ENCODE assay signal across 29 cellular contexts in the genomic region with DNA sequence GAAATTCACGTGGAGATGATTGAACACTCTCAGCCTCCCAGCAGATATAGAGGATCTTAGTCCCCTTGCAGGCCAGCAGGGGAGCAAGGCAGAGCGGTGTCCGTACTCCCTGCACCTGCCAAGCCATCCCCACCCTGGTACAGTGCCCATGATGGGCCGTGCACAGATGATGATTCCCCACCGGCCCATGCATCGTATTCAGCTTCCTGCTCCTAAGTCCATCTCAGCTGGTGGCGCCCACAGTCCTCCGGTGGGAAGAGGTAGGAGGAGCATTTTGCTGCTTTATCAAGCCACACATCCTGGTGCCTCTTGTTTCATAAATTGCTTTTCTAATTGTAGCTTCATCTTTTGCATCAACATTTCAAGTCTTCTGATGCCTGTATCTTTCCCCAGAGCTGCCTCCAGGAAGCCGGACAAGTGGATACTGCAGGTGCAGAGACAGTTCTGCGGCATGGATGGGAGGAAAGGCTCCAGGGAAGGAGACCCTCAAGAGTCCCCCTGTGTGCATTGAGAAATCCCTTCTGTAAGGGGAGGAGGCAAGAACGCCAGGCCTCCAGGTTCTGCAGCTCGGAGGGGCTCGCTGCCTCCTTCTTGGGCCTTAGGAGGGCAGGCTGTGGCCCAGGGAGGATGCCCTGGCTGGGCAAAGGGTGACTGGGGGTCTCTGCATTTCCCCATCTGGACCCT. TPM values are rescaled to one million over a fixed set of nuclear protein-coding genes. Genes with fewer than 3 reads are reported as not detected.
A peak's percentile ranks its signal among the peaks of the same experiment; 100 is the strongest.
DNase-seq lines count a peak whose midpoint lies in the region; ATAC-seq, FAIRE-seq and TF ChIP-seq lines count a peak whose summit lies in the region.
"Had no signal": no experiment of that assay in that cellular context is flagged by ENCODE, and none has a peak within 500 bp of the region (broad histone marks: within the 10 kb centered on the region; RNA-seq: fewer than 3 reads in every experiment).

No MANE protein-coding gene starts in this region.

- no peak for ATAC-seq in activated CD8-positive, alpha-beta memory T cell treated with anti-CD3 and anti-CD28 coated beads, Interleukin-2, amount 10 ng/mL, durations not matched to agents 7 days and 5 days
- ATAC-seq in pancreas (no peak), HG02571 (IDR thresholded peaks at IDR 0.05; ENCODE audit: unreplicated experiment) (no peak)
- ATAC-seq: CD8-positive, alpha-beta T cell had no signal

- H3K9me3 ChIP-seq in pancreas, result no peaks in the 10 kb centered on the region
- H3K9me3 ChIP-seq: Caco-2, SJSA1 had no signal

- WGBS in pancreas, 2 donors, result 70 to 80% methylated on average over 13 of the region's 13 CpGs

- no peak overlapping the region for H3K27ac Mint-ChIP-seq in activated CD8-positive, alpha-beta memory T cell treated with anti-CD3 and anti-CD28 coated beads, Interleukin-2, amount 10 ng/mL, durations not matched to agents 7 days and 5 days
- H3K27ac Mint-ChIP-seq in CD14-positive monocyte, result peak overlapping the region in 1 of 7 donors; percentile 51
- H3K27ac Mint-ChIP-seq: CD8-positive, alpha-beta T cell had no signal

- H3K4me3 ChIP-seq in pancreas, result no peak overlapping the region
- H3K4me3 ChIP-seq: PC-9, SJSA1 had no signal

- CTCF ChIA-PET in activated CD8-positive, alpha-beta memory T cell treated with anti-CD3 and anti-CD28 coated beads, Interleukin-2, amount 10 ng/mL, durations not matched to agents 7 days and 5 days (lab: Charles Lee), result interaction anchor here (0.6 kb wide), 1 partner anchor 133 kb away, joined by 3 read pairs; no protein-coding TSS in a partner anchor

- intact Hi-C loops in CD14-positive monocyte (cut with micrococcal nuclease), result no loop called here
- intact Hi-C loops in posterior vena cava (cut with DNase I), result no loop called here
- intact Hi-C loops in pancreas (cut with DNase I), result no loop called here

- no peaks in the 10 kb centered on the region for H3K36me3 Mint-ChIP-seq in activated CD8-positive, alpha-beta memory T cell treated with anti-CD3 and anti-CD28 coated beads, Interleukin-2, amount 10 ng/mL, durations not matched to agents 7 days and 5 days
- peaks cover 2 to 6% of the 10 kb centered on the region in 2 donors for H3K36me3 Mint-ChIP-seq in CD14-positive monocyte
- H3K36me3 Mint-ChIP-seq: CD8-positive, alpha-beta T cell had no signal

- DNase-seq in activated CD8-positive, alpha-beta memory T cell treated with anti-CD3 and anti-CD28 coated beads, Interleukin-2, amount 10 ng/mL, durations not matched to agents 7 days and 5 days, result peak; percentile 25
- no peak for DNase-seq in activated CD8-positive, alpha-beta memory T cell treated with anti-CD3 and anti-CD28 coated beads, Interleukin-2, amount 50 U/mL, for 4 hours
- DNase-seq in CD14-positive monocyte (ENCODE audit: low spot score), result peak; percentile 32
- peak; percentile 41 for DNase-seq in posterior vena cava (ENCODE audit: low spot score)
- no peak for DNase-seq in pancreas
- no peak for DNase-seq in DMS 273 treated with DMSO at 0.1 percent for 48 hours (lab: John Stamatoyannopoulos, UW)
- DNase-seq: AML-193; Caco-2; CD8-positive, alpha-beta T cell; GF-D8; H9; Karpas-422; NCI-H1092 treated with DMSO at 0.1 percent for 48 hours; NCI-H1436; NCI-H187 treated with DMSO at 0.1 percent for 48 hours; NCI-H2107; NCI-H524; NCI-H748 treated with DMSO at 0.1 percent for 48 hours; NK-92 treated with Interleukin-12 subunit alpha and Interleukin-12 subunit beta, amount 100 ng/mL, for 24 hours; PC-9; Right ventricle myocardium superior had no signal

- H3K4me1 Mint-ChIP-seq in activated CD8-positive, alpha-beta memory T cell treated with anti-CD3 and anti-CD28 coated beads, Interleukin-2, amount 10 ng/mL, durations not matched to agents 7 days and 5 days, result no peaks in the 10 kb centered on the region
- H3K4me1 Mint-ChIP-seq in CD14-positive monocyte, result peaks cover 2% of the 10 kb centered on the region

- H3K4me3 Mint-ChIP-seq in activated CD8-positive, alpha-beta memory T cell treated with anti-CD3 and anti-CD28 coated beads, Interleukin-2, amount 10 ng/mL, durations not matched to agents 7 days and 5 days, result no peak overlapping the region
- H3K4me3 Mint-ChIP-seq in CD14-positive monocyte, result no peak overlapping the region
- H3K4me3 Mint-ChIP-seq: CD8-positive, alpha-beta T cell; H9 had no signal

- no peaks in the 10 kb centered on the region for H3K4me1 ChIP-seq in pancreas
- H3K4me1 ChIP-seq: Caco-2, SJSA1 had no signal

- H3K9me3 Mint-ChIP-seq in activated CD8-positive, alpha-beta memory T cell treated with anti-CD3 and anti-CD28 coated beads, Interleukin-2, amount 10 ng/mL, durations not matched to agents 7 days and 5 days (ENCODE audit: low read depth), result peaks cover 12% of the 10 kb centered on the region
- peaks cover 0 to 4% (median 2%) of the 10 kb centered on the region in 7 donors for H3K9me3 Mint-ChIP-seq in CD14-positive monocyte
- H3K9me3 Mint-ChIP-seq: CD8-positive, alpha-beta T cell had no signal

- H3K27me3 Mint-ChIP-seq in activated CD8-positive, alpha-beta memory T cell treated with anti-CD3 and anti-CD28 coated beads, Interleukin-2, amount 10 ng/mL, durations not matched to agents 7 days and 5 days, result no peaks in the 10 kb centered on the region
- H3K27me3 Mint-ChIP-seq in CD14-positive monocyte (ENCODE audit: low read depth in 3 of 3), result peaks cover 2 to 14% (median 4%) of the 10 kb centered on the region in 3 donors

- no peaks in the 10 kb centered on the region for H3K27me3 ChIP-seq in pancreas
- H3K27me3 ChIP-seq: SJSA1 had no signal

- TF ChIP-seq CTCF in CD14-positive monocyte (IDR thresholded peaks at IDR 0.05), result no peak
- no peak for TF ChIP-seq CTCF in pancreas (IDR thresholded peaks at IDR 0.05)

- FAIRE-seq in pancreas (lab: Jason Lieb, UNC), result no peak
- FAIRE-seq: GM12892, GM19239, HepG2 had no signal

- H3K27ac ChIP-seq in cingulate gyrus (ENCODE audit: low read depth, low read length) (peak overlapping the region; percentile 10), pancreas (no peak overlapping the region)
- H3K27ac ChIP-seq: PC-9, SJSA1 had no signal

- no peaks in the 10 kb centered on the region for H3K36me3 ChIP-seq in pancreas
- H3K36me3 ChIP-seq: SJSA1 had no signal

RNA-seq across cellular contexts. Expression of a gene that starts 55.3 kb away (rescaled TPM):
- total RNA-seq in activated CD8-positive, alpha-beta memory T cell treated with anti-CD3 and anti-CD28 coated beads, Interleukin-2, amount 10 ng/mL, durations not matched to agents 7 days and 5 days, result under 1 TPM; 0.12 to 0.59 TPM
- polyA plus RNA-seq in CD14-positive monocyte (not detected), pancreas (1 to 10 TPM; 2.4 to 9.0 TPM)
- total RNA-seq in posterior vena cava (1 to 10 TPM; 1.2 to 4.6 TPM), pancreas (1 to 10 TPM in 5 of 6 donors, under 1 TPM in 1; 0.24 to 4.4 (median 1.2) TPM)
- total RNA-seq: A172; Caco-2; CD8-positive, alpha-beta T cell; H9; HepG2; HT1080; PC-9 had no signal
- polyA plus RNA-seq: HepG2 had no signal

Comparison
In these comparisons a context has a peak if more than half of its experiments do, and no peak if none do; other contexts are left out.
1. DNase-seq: peak in activated CD8-positive, alpha-beta memory T cell treated with anti-CD3 and anti-CD28 coated beads, Interleukin-2, amount 10 ng/mL, durations not matched to agents 7 days and 5 days (single experiment), CD14-positive monocyte (single experiment) and posterior vena cava (single experiment); none in activated CD8-positive, alpha-beta memory T cell treated with anti-CD3 and anti-CD28 coated beads, Interleukin-2, amount 50 U/mL, for 4 hours (single experiment), pancreas (0 of 6) and DMS 273 treated with DMSO at 0.1 percent for 48 hours (single experiment).